1 cellular context compared by ENCODE assay signal in the genomic region with DNA sequence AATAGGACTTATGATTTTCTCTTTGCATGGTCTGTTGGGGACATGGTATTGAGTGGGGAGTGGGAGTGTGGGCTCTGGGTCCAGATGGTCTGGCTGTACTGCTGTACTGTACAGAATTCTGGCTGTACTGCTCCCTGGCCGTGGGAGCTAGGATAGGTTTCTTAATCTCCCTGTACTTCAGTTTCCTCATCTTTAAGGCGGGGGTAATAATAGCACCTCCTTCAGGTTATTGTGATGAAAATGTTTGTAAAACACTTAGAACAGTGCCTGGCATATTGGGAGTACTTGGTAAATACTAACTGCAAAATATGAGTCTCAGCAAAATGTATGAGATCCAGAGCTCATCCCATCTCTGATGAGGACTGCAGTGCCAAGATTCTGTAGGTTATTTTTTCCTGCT.
TF ChIP-seq lines count a peak whose summit lies in the region.

No MANE protein-coding gene starts in this region.

TF ChIP-seq in GM23338, 12 proteins besides CTCF, POLR2A, EP300 and RAD21 (continued from another document):
- TF ChIP-seq, protein P1, sequence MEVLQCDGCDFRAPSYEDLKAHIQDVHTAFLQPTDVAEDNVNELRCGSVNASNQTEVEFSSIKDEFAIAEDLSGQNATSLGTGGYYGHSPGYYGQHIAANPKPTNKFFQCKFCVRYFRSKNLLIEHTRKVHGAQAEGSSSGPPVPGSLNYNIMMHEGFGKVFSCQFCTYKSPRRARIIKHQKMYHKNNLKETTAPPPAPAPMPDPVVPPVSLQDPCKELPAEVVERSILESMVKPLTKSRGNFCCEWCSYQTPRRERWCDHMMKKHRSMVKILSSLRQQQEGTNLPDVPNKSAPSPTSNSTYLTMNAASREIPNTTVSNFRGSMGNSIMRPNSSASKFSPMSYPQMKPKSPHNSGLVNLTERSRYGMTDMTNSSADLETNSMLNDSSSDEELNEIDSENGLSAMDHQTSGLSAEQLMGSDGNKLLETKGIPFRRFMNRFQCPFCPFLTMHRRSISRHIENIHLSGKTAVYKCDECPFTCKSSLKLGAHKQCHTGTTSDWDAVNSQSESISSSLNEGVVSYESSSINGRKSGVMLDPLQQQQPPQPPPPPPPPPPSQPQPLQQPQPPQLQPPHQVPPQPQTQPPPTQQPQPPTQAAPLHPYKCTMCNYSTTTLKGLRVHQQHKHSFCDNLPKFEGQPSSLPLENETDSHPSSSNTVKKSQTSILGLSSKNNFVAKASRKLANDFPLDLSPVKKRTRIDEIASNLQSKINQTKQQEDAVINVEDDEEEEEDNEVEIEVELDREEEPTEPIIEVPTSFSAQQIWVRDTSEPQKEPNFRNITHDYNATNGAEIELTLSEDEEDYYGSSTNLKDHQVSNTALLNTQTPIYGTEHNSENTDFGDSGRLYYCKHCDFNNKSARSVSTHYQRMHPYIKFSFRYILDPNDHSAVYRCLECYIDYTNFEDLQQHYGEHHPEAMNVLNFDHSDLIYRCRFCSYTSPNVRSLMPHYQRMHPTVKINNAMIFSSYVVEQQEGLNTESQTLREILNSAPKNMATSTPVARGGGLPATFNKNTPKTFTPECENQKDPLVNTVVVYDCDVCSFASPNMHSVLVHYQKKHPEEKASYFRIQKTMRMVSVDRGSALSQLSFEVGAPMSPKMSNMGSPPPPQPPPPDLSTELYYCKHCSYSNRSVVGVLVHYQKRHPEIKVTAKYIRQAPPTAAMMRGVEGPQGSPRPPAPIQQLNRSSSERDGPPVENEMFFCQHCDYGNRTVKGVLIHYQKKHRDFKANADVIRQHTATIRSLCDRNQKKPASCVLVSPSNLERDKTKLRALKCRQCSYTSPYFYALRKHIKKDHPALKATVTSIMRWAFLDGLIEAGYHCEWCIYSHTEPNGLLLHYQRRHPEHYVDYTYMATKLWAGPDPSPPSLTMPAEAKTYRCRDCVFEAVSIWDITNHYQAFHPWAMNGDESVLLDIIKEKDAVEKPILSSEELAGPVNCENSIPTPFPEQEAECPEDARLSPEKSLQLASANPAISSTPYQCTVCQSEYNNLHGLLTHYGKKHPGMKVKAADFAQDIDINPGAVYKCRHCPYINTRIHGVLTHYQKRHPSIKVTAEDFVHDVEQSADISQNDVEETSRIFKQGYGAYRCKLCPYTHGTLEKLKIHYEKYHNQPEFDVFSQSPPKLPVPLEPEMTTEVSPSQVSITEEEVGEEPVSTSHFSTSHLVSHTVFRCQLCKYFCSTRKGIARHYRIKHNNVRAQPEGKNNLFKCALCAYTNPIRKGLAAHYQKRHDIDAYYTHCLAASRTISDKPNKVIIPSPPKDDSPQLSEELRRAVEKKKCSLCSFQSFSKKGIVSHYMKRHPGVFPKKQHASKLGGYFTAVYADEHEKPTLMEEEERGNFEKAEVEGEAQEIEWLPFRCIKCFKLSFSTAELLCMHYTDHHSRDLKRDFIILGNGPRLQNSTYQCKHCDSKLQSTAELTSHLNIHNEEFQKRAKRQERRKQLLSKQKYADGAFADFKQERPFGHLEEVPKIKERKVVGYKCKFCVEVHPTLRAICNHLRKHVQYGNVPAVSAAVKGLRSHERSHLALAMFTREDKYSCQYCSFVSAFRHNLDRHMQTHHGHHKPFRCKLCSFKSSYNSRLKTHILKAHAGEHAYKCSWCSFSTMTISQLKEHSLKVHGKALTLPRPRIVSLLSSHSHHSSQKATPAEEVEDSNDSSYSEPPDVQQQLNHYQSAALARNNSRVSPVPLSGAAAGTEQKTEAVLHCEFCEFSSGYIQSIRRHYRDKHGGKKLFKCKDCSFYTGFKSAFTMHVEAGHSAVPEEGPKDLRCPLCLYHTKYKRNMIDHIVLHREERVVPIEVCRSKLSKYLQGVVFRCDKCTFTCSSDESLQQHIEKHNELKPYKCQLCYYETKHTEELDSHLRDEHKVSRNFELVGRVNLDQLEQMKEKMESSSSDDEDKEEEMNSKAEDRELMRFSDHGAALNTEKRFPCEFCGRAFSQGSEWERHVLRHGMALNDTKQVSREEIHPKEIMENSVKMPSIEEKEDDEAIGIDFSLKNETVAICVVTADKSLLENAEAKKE (CRISPR knock-in tag; IDR thresholded peaks at IDR 0.05): no peak
- TF ChIP-seq EZH2 (IDR thresholded peaks at IDR 0.05; ENCODE audit: low read depth, unreplicated experiment): no peak
